Comparison of ENCODE assay signal across 8 cellular contexts in the genomic region with DNA sequence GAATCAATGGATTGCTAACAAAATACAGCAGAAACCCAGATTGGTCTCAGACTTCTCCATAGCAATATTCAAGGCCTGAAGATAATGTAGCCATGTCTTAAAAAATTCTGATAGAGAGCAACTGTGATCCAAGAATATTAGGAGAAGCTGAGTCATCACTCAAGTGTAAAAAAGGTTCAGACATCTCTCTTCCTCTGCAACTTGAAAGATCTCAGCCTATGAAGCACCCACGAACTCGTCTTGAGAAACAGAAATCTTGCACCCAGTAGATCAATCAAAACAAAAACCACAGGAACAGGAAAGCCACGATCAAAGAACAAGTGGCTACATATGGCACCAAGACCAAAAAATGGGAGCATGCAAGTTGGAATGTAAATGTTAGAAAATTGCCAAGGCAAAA.
DNase-seq lines count a peak whose midpoint lies in the region; ATAC-seq, FAIRE-seq and TF ChIP-seq lines count a peak whose summit lies in the region.
"Not testable (repeated sequence)": the region's sequence is repeated elsewhere in the genome, so short reads cannot be mapped to it uniquely, and the experiment has no call there.

No MANE protein-coding gene starts in this region.

- not testable (repeated sequence) for H3K9ac ChIP-seq in IMR-90 (ENCODE audit: low read depth, low read length); endothelial cell of umbilical vein (replicated peaks; ENCODE audit: extremely low read depth, insufficient read depth, low read length)

- TF ChIP-seq POLR2A in IMR-90 (IDR thresholded peaks at IDR 0.05; ENCODE audit: low read depth, low read length); endothelial cell of umbilical vein (IDR thresholded peaks at IDR 0.05; ENCODE audit: low read depth, low read length): not testable (repeated sequence)

- not testable (repeated sequence) for H3K27ac ChIP-seq in CD4-positive, alpha-beta T cell (ENCODE audit: low read depth, low read length); IMR-90 (ENCODE audit: insufficient read depth, low read length); endothelial cell of umbilical vein (ENCODE audit: insufficient read depth, low read depth, low read length)

- not testable (repeated sequence) for H3K4me3 ChIP-seq in IMR-90 (ENCODE audit: insufficient read depth, low read depth, low read length); endothelial cell of umbilical vein (replicated peaks in 1 of 3; ENCODE audit: insufficient read depth in 1 of 3, low read depth in 1 of 3, low read length in 3 of 3); mucosa of descending colon

- H2BK5ac ChIP-seq in IMR-90 (ENCODE audit: low read depth, low read length, poor library complexity, severe bottlenecking): not testable (repeated sequence)

- in situ Hi-C loops in IMR-90 (cut with MboI; ENCODE audit: low sequenced_read_pairs): not testable (repeated sequence)

- not testable (repeated sequence) for H2AFZ ChIP-seq in IMR-90 (replicated peaks; ENCODE audit: low read length, poor library complexity); endothelial cell of umbilical vein (ENCODE audit: low read depth, low read length)

- not testable (repeated sequence) for BruUV-seq in IMR-90 (replicated peaks; lab: Mats Ljungman, UMichigan); endothelial cell of umbilical vein (replicated peaks; lab: Mats Ljungman, UMichigan)

- not testable (repeated sequence) for H3K4me1 ChIP-seq in IMR-90 (ENCODE audit: control insufficient read depth, insufficient read depth, low read length); endothelial cell of umbilical vein (ENCODE audit: control insufficient read depth, extremely low read depth, insufficient read depth, low read length); mucosa of descending colon (ENCODE audit: low read depth)

- not testable (repeated sequence) for H2AK9ac ChIP-seq in IMR-90 (replicated peaks; ENCODE audit: low read depth, low read length, poor library complexity)

- FAIRE-seq in endothelial cell of umbilical vein (lab: Jason Lieb, UNC): peak; percentile 76

- H3K27me3 ChIP-seq in CD4-positive, alpha-beta T cell (ENCODE audit: control insufficient read depth, insufficient read depth, low read length); IMR-90 (ENCODE audit: control insufficient read depth, insufficient read depth, low read length); endothelial cell of umbilical vein (ENCODE audit: control insufficient read depth in 2 of 2, insufficient read depth in 2 of 2, low read length in 2 of 2): not testable (repeated sequence)

- not testable (repeated sequence) for H3K18ac ChIP-seq in IMR-90 (ENCODE audit: low read depth, low read length)

- H3K27ac Mint-ChIP-seq in CD4-positive, alpha-beta T cell; stimulated activated effector memory CD8-positive, alpha-beta T cell treated with anti-CD3 and anti-CD28 coated beads, Interleukin-12 subunit alpha, Interleukin-12 subunit beta, amount 100 ng/mL, for 72 hours: not testable (repeated sequence)
- peak overlapping the region; percentile 67 for H3K27ac Mint-ChIP-seq in T-helper 1 cell treated with Interleukin-12 subunit alpha and Interleukin-12 subunit beta and Interleukin-4 antibody, amounts not matched to agents 30 μg/mL and 1 μg/mL, for 36 hours
- H3K27ac Mint-ChIP-seq in activated CD8-positive, alpha-beta T cell treated with anti-CD3 and anti-CD28 coated beads, Interleukin-2, amount 10 ng/mL, durations not matched to agents 7 days and 5 days: peak overlapping the region; percentile 51
- peak overlapping the region; percentile 66 for H3K27ac Mint-ChIP-seq in activated naive CD8-positive, alpha-beta T cell treated with anti-CD3 and anti-CD28 coated beads, Interleukin-2, amount 10 ng/mL, durations not matched to agents 7 days and 5 days

- H3K14ac ChIP-seq in IMR-90 (replicated peaks; ENCODE audit: low read depth, low read length): not testable (repeated sequence)

- dilution Hi-C loops in IMR-90 (cut with HindIII; ENCODE audit: low sequenced_read_pairs, unreplicated experiment); endothelial cell of umbilical vein (cut with MboI; ENCODE audit: extremely low pct_ligation_motif_present, low sequenced_read_pairs): not testable (repeated sequence)

- not testable (repeated sequence) for H4K20me1 ChIP-seq in IMR-90 (ENCODE audit: insufficient read depth, low read length); endothelial cell of umbilical vein (replicated peaks; ENCODE audit: control insufficient read depth, extremely low read depth, insufficient read depth, low read length)

- not testable (repeated sequence) for H3K4me3 Mint-ChIP-seq in CD4-positive, alpha-beta T cell; stimulated activated effector memory CD8-positive, alpha-beta T cell treated with anti-CD3 and anti-CD28 coated beads, Interleukin-12 subunit alpha, Interleukin-12 subunit beta, amount 100 ng/mL, for 72 hours
- H3K4me3 Mint-ChIP-seq in T-helper 1 cell treated with Interleukin-12 subunit alpha and Interleukin-12 subunit beta and Interleukin-4 antibody, amounts not matched to agents 30 μg/mL and 1 μg/mL, for 36 hours: peak overlapping the region; percentile 67
- H3K4me3 Mint-ChIP-seq in activated CD8-positive, alpha-beta T cell treated with anti-CD3 and anti-CD28 coated beads, Interleukin-2, amount 10 ng/mL, durations not matched to agents 7 days and 5 days: peak overlapping the region; percentile 39
- peak overlapping the region; percentile 66 for H3K4me3 Mint-ChIP-seq in activated naive CD8-positive, alpha-beta T cell treated with anti-CD3 and anti-CD28 coated beads, Interleukin-2, amount 10 ng/mL, durations not matched to agents 7 days and 5 days

- H2BK15ac ChIP-seq in IMR-90 (ENCODE audit: low read depth, low read length): not testable (repeated sequence)

- H3K23ac ChIP-seq in IMR-90 (ENCODE audit: low read depth, low read length): not testable (repeated sequence)

- TF ChIP-seq RAD21 in IMR-90 (IDR thresholded peaks at IDR 0.05; ENCODE audit: low read length): not testable (repeated sequence)

- WGBS in IMR-90 (ENCODE audit: extremely low coverage in 2 of 2, insufficient read length in 1 of 2), 2 experiments: no CpG with 5 or more reads among the region's 3 CpGs

- not testable (repeated sequence) for H2AK5ac ChIP-seq in IMR-90 (ENCODE audit: low read depth, low read length)

- peak; percentile 71 for ATAC-seq in CD4-positive, alpha-beta T cell (ENCODE audit: poor library complexity)
- ATAC-seq in IMR-90 (ENCODE audit: low read depth) (peak; percentile 60), mucosa of descending colon (peak; percentile 31)
- peak; percentile 82 for ATAC-seq in activated CD8-positive, alpha-beta T cell treated with anti-CD3 and anti-CD28 coated beads, Interleukin-2, amount 10 ng/mL, durations not matched to agents 7 days and 5 days
- peak; percentile 76 for ATAC-seq in activated naive CD8-positive, alpha-beta T cell treated with anti-CD3 and anti-CD28 coated beads, Interleukin-2, amount 10 ng/mL, durations not matched to agents 7 days and 5 days (ENCODE audit: low read depth)
- peak; percentile 48 for ATAC-seq in stimulated activated effector memory CD8-positive, alpha-beta T cell treated with anti-CD3 and anti-CD28 coated beads, Interleukin-12 subunit alpha, Interleukin-12 subunit beta, amount 100 ng/mL, for 72 hours

- H3K36me3 ChIP-seq in IMR-90 (ENCODE audit: control insufficient read depth, insufficient read depth, low read length); endothelial cell of umbilical vein (ENCODE audit: control insufficient read depth in 2 of 2, extremely low read depth in 1 of 2, insufficient read depth in 2 of 2, low read length in 2 of 2); mucosa of descending colon (ENCODE audit: low read depth): not testable (repeated sequence)

- H3K79me1 ChIP-seq in IMR-90 (ENCODE audit: low read depth in 1 of 2, low read length in 2 of 2): not testable (repeated sequence)

- H3K4me2 ChIP-seq in IMR-90 (ENCODE audit: low read depth, low read length); endothelial cell of umbilical vein (ENCODE audit: insufficient read depth, low read length): not testable (repeated sequence)

- not testable (repeated sequence) for H2BK20ac ChIP-seq in IMR-90 (ENCODE audit: low read depth, low read length)

- H3K9me1 ChIP-seq in IMR-90 (ENCODE audit: insufficient read depth, low read length); endothelial cell of umbilical vein (replicated peaks; ENCODE audit: control insufficient read depth, extremely low read depth, insufficient read depth, low read length): not testable (repeated sequence)

- H3K9me3 ChIP-seq in CD4-positive, alpha-beta T cell (ENCODE audit: control insufficient read depth, low read length); IMR-90 (ENCODE audit: control insufficient read depth, insufficient read depth, low read length); endothelial cell of umbilical vein (replicated peaks; ENCODE audit: control insufficient read depth, insufficient read depth, low read length); mucosa of descending colon: not testable (repeated sequence)

- intact Hi-C loops in CD4-positive, alpha-beta T cell (cut with DNase I, micrococcal nuclease); IMR-90 (cut with micrococcal nuclease); endothelial cell of umbilical vein (cut with micrococcal nuclease); mucosa of descending colon (cut with DNase I, micrococcal nuclease): not testable (repeated sequence)

- POLR2A ChIA-PET in CD4-positive, alpha-beta T cell (lab: Charles Lee); IMR-90 (lab: Charles Lee; ENCODE audit: unreplicated experiment); activated CD8-positive, alpha-beta T cell treated with anti-CD3 and anti-CD28 coated beads, Interleukin-2, amount 10 ng/mL, durations not matched to agents 7 days and 5 days (lab: Charles Lee); activated naive CD8-positive, alpha-beta T cell treated with anti-CD3 and anti-CD28 coated beads, Interleukin-2, amount 10 ng/mL, durations not matched to agents 7 days and 5 days (lab: Charles Lee); endothelial cell of umbilical vein (lab: Charles Lee): not testable (repeated sequence)

- H3K56ac ChIP-seq in IMR-90 (ENCODE audit: extremely low read depth, insufficient read depth, low read length): not testable (repeated sequence)

- not testable (repeated sequence) for TF ChIP-seq CTCF in CD4-positive, alpha-beta T cell (IDR thresholded peaks at IDR 0.05); IMR-90 (conservative IDR thresholded peaks at IDR 0.05; ENCODE audit: low read depth, low read length); endothelial cell of umbilical vein (IDR thresholded peaks at IDR 0.05; ENCODE audit: extremely low read depth in 1 of 2, insufficient read depth in 1 of 2, low read depth in 1 of 2, low read length in 2 of 2); mucosa of descending colon (IDR thresholded peaks at IDR 0.05)

- not testable (repeated sequence) for H2BK120ac ChIP-seq in IMR-90 (ENCODE audit: low read depth, low read length)

- CTCF ChIA-PET in CD4-positive, alpha-beta T cell (lab: Charles Lee); IMR-90 (lab: Yijun Ruan, JAX); activated CD8-positive, alpha-beta T cell treated with anti-CD3 and anti-CD28 coated beads, Interleukin-2, amount 10 ng/mL, durations not matched to agents 7 days and 5 days (lab: Charles Lee); endothelial cell of umbilical vein (lab: Charles Lee): not testable (repeated sequence)

- H3K27me3 Mint-ChIP-seq in CD4-positive, alpha-beta T cell; T-helper 1 cell treated with Interleukin-12 subunit alpha and Interleukin-12 subunit beta and Interleukin-4 antibody, amounts not matched to agents 30 μg/mL and 1 μg/mL, for 36 hours (ENCODE audit: low read depth); activated CD8-positive, alpha-beta T cell treated with anti-CD3 and anti-CD28 coated beads, Interleukin-2, amount 10 ng/mL, durations not matched to agents 7 days and 5 days (ENCODE audit: low read depth); activated naive CD8-positive, alpha-beta T cell treated with anti-CD3 and anti-CD28 coated beads, Interleukin-2, amount 10 ng/mL, durations not matched to agents 7 days and 5 days: not testable (repeated sequence)

- H3K79me2 ChIP-seq in endothelial cell of umbilical vein (ENCODE audit: control insufficient read depth, insufficient read depth, low read length): not testable (repeated sequence)

- H3K9me3 Mint-ChIP-seq in CD4-positive, alpha-beta T cell; T-helper 1 cell treated with Interleukin-12 subunit alpha and Interleukin-12 subunit beta and Interleukin-4 antibody, amounts not matched to agents 30 μg/mL and 1 μg/mL, for 36 hours; activated CD8-positive, alpha-beta T cell treated with anti-CD3 and anti-CD28 coated beads, Interleukin-2, amount 10 ng/mL, durations not matched to agents 7 days and 5 days (ENCODE audit: insufficient read depth); activated naive CD8-positive, alpha-beta T cell treated with anti-CD3 and anti-CD28 coated beads, Interleukin-2, amount 10 ng/mL, durations not matched to agents 7 days and 5 days; stimulated activated effector memory CD8-positive, alpha-beta T cell treated with anti-CD3 and anti-CD28 coated beads, Interleukin-12 subunit alpha, Interleukin-12 subunit beta, amount 100 ng/mL, for 72 hours: not testable (repeated sequence)

- H3K4ac ChIP-seq in IMR-90 (ENCODE audit: low read depth, low read length): not testable (repeated sequence)

- not testable (repeated sequence) for DNase-seq in CD4-positive, alpha-beta T cell; IMR-90; activated naive CD8-positive, alpha-beta T cell treated with anti-CD3 and anti-CD28 coated beads, Interleukin-2, amount 10 ng/mL, durations not matched to agents 7 days and 5 days; endothelial cell of umbilical vein (ENCODE audit: low read depth, low spot score); mucosa of descending colon; stimulated activated effector memory CD8-positive, alpha-beta T cell treated with anti-CD3 and anti-CD28 coated beads, Interleukin-12 subunit alpha, Interleukin-12 subunit beta, amount 100 ng/mL, for 72 hours (ENCODE audit: low spot score in 2 of 2)
- peak; percentile 38 for DNase-seq in activated CD8-positive, alpha-beta T cell treated with anti-CD3 and anti-CD28 coated beads, Interleukin-2, amount 10 ng/mL, durations not matched to agents 7 days and 5 days

- H4K8ac ChIP-seq in IMR-90 (ENCODE audit: low read depth in 2 of 2, low read length in 2 of 2): not testable (repeated sequence)

- H3K4me1 Mint-ChIP-seq in CD4-positive, alpha-beta T cell (ENCODE audit: low read depth); T-helper 1 cell treated with Interleukin-12 subunit alpha and Interleukin-12 subunit beta and Interleukin-4 antibody, amounts not matched to agents 30 μg/mL and 1 μg/mL, for 36 hours (ENCODE audit: low read depth); activated CD8-positive, alpha-beta T cell treated with anti-CD3 and anti-CD28 coated beads, Interleukin-2, amount 10 ng/mL, durations not matched to agents 7 days and 5 days (ENCODE audit: low read depth); activated naive CD8-positive, alpha-beta T cell treated with anti-CD3 and anti-CD28 coated beads, Interleukin-2, amount 10 ng/mL, durations not matched to agents 7 days and 5 days; stimulated activated effector memory CD8-positive, alpha-beta T cell treated with anti-CD3 and anti-CD28 coated beads, Interleukin-12 subunit alpha, Interleukin-12 subunit beta, amount 100 ng/mL, for 72 hours: not testable (repeated sequence)

- not testable (repeated sequence) for H4K5ac ChIP-seq in IMR-90 (ENCODE audit: low read depth, low read length)

- H3K36me3 Mint-ChIP-seq in CD4-positive, alpha-beta T cell (ENCODE audit: low read depth); T-helper 1 cell treated with Interleukin-12 subunit alpha and Interleukin-12 subunit beta and Interleukin-4 antibody, amounts not matched to agents 30 μg/mL and 1 μg/mL, for 36 hours (ENCODE audit: low read depth); activated CD8-positive, alpha-beta T cell treated with anti-CD3 and anti-CD28 coated beads, Interleukin-2, amount 10 ng/mL, durations not matched to agents 7 days and 5 days (ENCODE audit: low read depth); activated naive CD8-positive, alpha-beta T cell treated with anti-CD3 and anti-CD28 coated beads, Interleukin-2, amount 10 ng/mL, durations not matched to agents 7 days and 5 days; stimulated activated effector memory CD8-positive, alpha-beta T cell treated with anti-CD3 and anti-CD28 coated beads, Interleukin-12 subunit alpha, Interleukin-12 subunit beta, amount 100 ng/mL, for 72 hours: not testable (repeated sequence)

- H4K91ac ChIP-seq in IMR-90 (ENCODE audit: insufficient read depth, low read depth, low read length): not testable (repeated sequence)

Comparison
In these comparisons a context has a peak if more than half of its experiments do, and no peak if none do; other contexts are left out.
1. ATAC-seq: peak in every context shown above with its lines; median percentile 82 in activated CD8-positive, alpha-beta T cell treated with anti-CD3 and anti-CD28 coated beads, Interleukin-2, amount 10 ng/mL, durations not matched to agents 7 days and 5 days; 76 in activated naive CD8-positive, alpha-beta T cell treated with anti-CD3 and anti-CD28 coated beads, Interleukin-2, amount 10 ng/mL, durations not matched to agents 7 days and 5 days; 71 in CD4-positive, alpha-beta T cell; 60 in IMR-90; 48 in stimulated activated effector memory CD8-positive, alpha-beta T cell treated with anti-CD3 and anti-CD28 coated beads, Interleukin-12 subunit alpha, Interleukin-12 subunit beta, amount 100 ng/mL, for 72 hours; 31 in mucosa of descending colon.